18 cellular contexts compared by ENCODE assay signal in the genomic region with DNA sequence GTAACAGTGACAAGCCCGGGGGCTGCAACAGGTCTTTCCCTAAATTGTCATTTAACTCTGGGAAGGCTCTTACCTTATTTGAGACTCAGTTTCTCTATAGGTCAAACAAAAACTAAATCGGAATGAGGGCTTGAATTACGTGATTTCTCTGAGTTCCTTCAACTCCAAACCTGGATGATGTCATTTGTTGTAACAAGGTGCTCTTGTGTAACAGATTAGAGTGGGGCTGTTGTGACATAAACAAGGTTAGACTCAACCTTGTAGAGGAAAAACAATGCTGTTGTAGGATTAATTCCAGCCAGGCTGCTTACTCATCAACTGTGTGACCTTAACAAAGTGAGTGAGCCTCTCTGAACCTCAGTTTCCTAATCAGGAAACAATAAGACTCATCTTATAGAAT.
DNase-seq lines count a peak whose midpoint lies in the region; ATAC-seq, FAIRE-seq and TF ChIP-seq lines count a peak whose summit lies in the region.
"Had no signal": no experiment of that assay in that cellular context is flagged by ENCODE, and none has a peak within 500 bp of the region (broad histone marks: within the 10 kb centered on the region; RNA-seq: fewer than 3 reads in every experiment).

No MANE protein-coding gene starts in this region.

- TF ChIP-seq RAD21 in HepG2 (CRISPR knock-in tag; IDR thresholded peaks at IDR 0.05): no peak

- POLR2A ChIA-PET in HEK293 (lab: Yijun Ruan, JAX) (no interaction called here), RWPE1 (lab: Yijun Ruan, JAX; ENCODE audit: low non-redundant PET) (no interaction called here), HepG2 (lab: Yijun Ruan, JAX) (no interaction called here)

- TF ChIP-seq POLR2A in HepG2 (IDR thresholded peaks at IDR 0.05; ENCODE audit: insufficient read depth in 1 of 2, low read depth in 2 of 2, low read length in 2 of 2): no peak

- TF ChIP-seq CTCF in HEK293 (tag by site-specific recombination; IDR thresholded peaks at IDR 0.05): no peak
- no peak for TF ChIP-seq CTCF in RWPE1 (conservative IDR thresholded peaks at IDR 0.05; ENCODE audit: low read depth)
- TF ChIP-seq CTCF in bronchial epithelial cell (IDR thresholded peaks at IDR 0.05; ENCODE audit: insufficient read depth, low read length, severe bottlenecking): no peak
- no peak for TF ChIP-seq CTCF in HepG2 (CRISPR knock-in tag; IDR thresholded peaks at IDR 0.05)
- TF ChIP-seq CTCF in colonic mucosa (IDR thresholded peaks at IDR 0.05): no peak

- no peak for TF ChIP-seq EP300 in HepG2 (IDR thresholded peaks at IDR 0.05; ENCODE audit: low read depth in 2 of 2, low read length in 2 of 2)
- TF ChIP-seq EP300 in HepG2 (CRISPR knock-in tag; IDR thresholded peaks at IDR 0.05; ENCODE audit: borderline replicate concordance): no peak

- H3K4me1 ChIP-seq in HEK293 (ENCODE audit: control insufficient read depth, insufficient read depth, low read length) (no peaks in the 10 kb centered on the region), HepG2 (ENCODE audit: insufficient read depth, low read length) (no peaks in the 10 kb centered on the region), colonic mucosa (no peaks in the 10 kb centered on the region)
- H3K4me1 ChIP-seq: A549, BE2C had no signal

- H3K4me3 ChIP-seq in HEK293 (ENCODE audit: low read depth, low read length) (no peak overlapping the region), bronchial epithelial cell (ENCODE audit: low read depth, low read length) (no peak overlapping the region), HepG2 (replicated peaks in 1 of 3; ENCODE audit: insufficient read depth in 1 of 3, low read depth in 2 of 3, low read length in 3 of 3) (no peak overlapping the region), colonic mucosa (no peak overlapping the region)
- H3K4me3 ChIP-seq: A549 had no signal

- CTCF ChIA-PET in HEK293 (lab: Yijun Ruan, JAX): interaction anchor here (1.2 to 1.5 kb wide), 2 partner anchors 13 to 267 kb away, joined by 3 read pairs; no protein-coding TSS in a partner anchor
- CTCF ChIA-PET in RWPE1 (lab: Yijun Ruan, JAX): interaction anchor here (0.6 kb wide), 1 partner anchor 56 kb away, joined by 7 read pairs; no protein-coding TSS in a partner anchor
- CTCF ChIA-PET in HepG2 (lab: Yijun Ruan, JAX; ENCODE audit: low intra/inter-chr PET ratio, low total read pairs): no interaction called here

- no TSS peak for BruUV-seq in HepG2 (replicated peaks; lab: Mats Ljungman, UMichigan)

- no peaks in the 10 kb centered on the region for H4K20me1 ChIP-seq in HepG2 (ENCODE audit: insufficient read depth, low read length)

- WGBS in HepG2 (ENCODE audit: low lambda C conversion rate): 5% methylated on average over 3 of the region's 3 CpGs

- H3K27ac ChIP-seq in HEK293 (ENCODE audit: extremely low read depth, low read depth, low read length): no peak overlapping the region
- H3K27ac ChIP-seq in RWPE1: no peak overlapping the region
- no peak overlapping the region for H3K27ac ChIP-seq in HepG2 (ENCODE audit: extremely low read length, insufficient read depth, low read length)
- no peak overlapping the region for H3K27ac ChIP-seq in colonic mucosa
- H3K27ac ChIP-seq: A549, C4-2B had no signal

- H3K9me3 ChIP-seq in HEK293 (ENCODE audit: control insufficient read depth, insufficient read depth, low read depth, low read length): no peaks in the 10 kb centered on the region
- no peaks in the 10 kb centered on the region for H3K9me3 ChIP-seq in HepG2 (ENCODE audit: low read length)
- no peaks in the 10 kb centered on the region for H3K9me3 ChIP-seq in colonic mucosa
- H3K9me3 ChIP-seq: A549, BE2C had no signal

- H3K27me3 ChIP-seq in bronchial epithelial cell (ENCODE audit: control insufficient read depth, insufficient read depth, low read length) (peaks cover 3% of the 10 kb centered on the region), HepG2 (ENCODE audit: control insufficient read depth in 1 of 2, insufficient read depth in 2 of 2, low read length in 2 of 2) (peaks cover 1 to 6% of the 10 kb centered on the region in 2 experiments; a peak in 1 of 5 replicates), colonic mucosa (no peaks in the 10 kb centered on the region)
- H3K27me3 ChIP-seq: BE2C had no signal

- H3K79me2 ChIP-seq in HepG2 (ENCODE audit: insufficient read depth, low read length): no peaks in the 10 kb centered on the region

- DNase-seq in RWPE1 (ENCODE audit: low spot score) (peak; percentile 13), bronchial epithelial cell (ENCODE audit: low read depth) (peak; percentile 74), HepG2 (ENCODE audit: low spot score) (no peak), colonic mucosa (no peak), SIG-M5 treated with dmso at 0.1 percent for 504 hours (lab: John Stamatoyannopoulos, UW; ENCODE audit: unreplicated experiment) (no peak), kidney glomerular epithelial cell (lab: John Stamatoyannopoulos, UW) (no peak)
- DNase-seq: BE2C; CD4-positive, alpha-beta memory T cell; DMS153; GF-D8; GOT3; H9; HFFc6 had no signal

- H3K9ac ChIP-seq in HepG2 (ENCODE audit: insufficient read depth, low read depth, low read length) (no peak overlapping the region), colonic mucosa (ENCODE audit: low read depth in 2 of 2, low read length in 2 of 2) (no peak overlapping the region)

- FAIRE-seq in bronchial epithelial cell (lab: Jason Lieb, UNC) (no peak), HepG2 (lab: Jason Lieb, UNC) (no peak)
- FAIRE-seq: A549, HTR-8/SVneo had no signal

- H3K4me2 ChIP-seq in HepG2 (ENCODE audit: low read depth, low read length): no peak overlapping the region
- H3K4me2 ChIP-seq: A549 had no signal

- no peak overlapping the region for H2AFZ ChIP-seq in HepG2 (ENCODE audit: low read length)

- H3K36me3 ChIP-seq in HEK293 (ENCODE audit: control insufficient read depth in 2 of 2, insufficient read depth in 1 of 2, low read length in 2 of 2) (no peaks in the 10 kb centered on the region), bronchial epithelial cell (ENCODE audit: control insufficient read depth, insufficient read depth, low read length) (no peaks in the 10 kb centered on the region), HepG2 (replicated peaks in 1 of 2; ENCODE audit: control insufficient read depth in 1 of 2, insufficient read depth in 2 of 2, low read length in 2 of 2) (no peaks in the 10 kb centered on the region), colonic mucosa (no peaks in the 10 kb centered on the region)
- H3K36me3 ChIP-seq: BE2C had no signal

- ATAC-seq in HepG2 (no peak), GM21825 (IDR thresholded peaks at IDR 0.05; ENCODE audit: unreplicated experiment) (no peak)
- ATAC-seq: A549 had no signal

- intact Hi-C loops in HepG2 (cut with micrococcal nuclease; ENCODE audit: unreplicated experiment) (no loop called here), colonic mucosa (cut with DNase I) (no loop called here)

- in situ Hi-C loops in HepG2 (cut with HindIII; ENCODE audit: extremely low pct_ligation_motif_present, low pct_unique_long_range_greater_than_20kb): no loop called here

TF ChIP-seq in HepG2, 621 proteins besides CTCF, POLR2A, EP300 and RAD21:
- TF ChIP-seq CC2D1A (CRISPR knock-in tag; IDR thresholded peaks at IDR 0.05) (no peak), ATF7 (IDR thresholded peaks at IDR 0.05) (peak; percentile 76), ATF7 (CRISPR knock-in tag; IDR thresholded peaks at IDR 0.05) (no peak)
TF ChIP-seq in HepG2: peak in this region for 1.

Comparison
In these comparisons a context has a peak if more than half of its experiments do, and no peak if none do; other contexts are left out.
1. DNase-seq: peak in RWPE1 (single experiment) and bronchial epithelial cell (single experiment); none in HepG2 (single experiment), colonic mucosa (single experiment), SIG-M5 treated with dmso at 0.1 percent for 504 hours (single experiment) and kidney glomerular epithelial cell (single experiment).
2. Of the 63 proteins assayed by ChIP-seq in both HepG2 and HEK293: peak only in HepG2: none; only in HEK293: ATF2, ZBTB21, ZNF629 and ZNF768; in both: none; in neither: 59.